ENCODE assay signal across 1 cellular context in genomic region chr15:81323944-81324881, GRCh38.
A peak's percentile ranks its signal among the peaks of the same experiment; 100 is the strongest.
TF ChIP-seq lines count a peak whose summit lies in the region.

Gene STARD5, minus strand, starts transcription at chr15:81324141. Its CDS starts 42 bp downstream, at chr15:81324099.

TF ChIP-seq in K562, 482 proteins besides CTCF, POLR2A, EP300 and RAD21 (continued from another document and continues in another):
- no peak for TF ChIP-seq PATZ1 (CRISPR knock-in tag; IDR thresholded peaks at IDR 0.05; ENCODE audit: borderline replicate concordance)
- no peak for TF ChIP-seq MAFG (tag; conservative IDR thresholded peaks at IDR 0.05)
- no peak for TF ChIP-seq NCOA1 (IDR thresholded peaks at IDR 0.05; ENCODE audit: low read depth)
- peak; percentile 83 for TF ChIP-seq L3MBTL2 (IDR thresholded peaks at IDR 0.05)
- no peak for TF ChIP-seq ZNF174 (CRISPR knock-in tag; IDR thresholded peaks at IDR 0.05)
- TF ChIP-seq KDM5B (IDR thresholded peaks at IDR 0.05; ENCODE audit: insufficient replicate concordance, low read depth, low read length), result peak; percentile 86
- TF ChIP-seq ZNF274 (IDR thresholded peaks at IDR 0.05; ENCODE audit: borderline replicate concordance, low read depth, low read length), result no peak
- TF ChIP-seq ZZZ3 (IDR thresholded peaks at IDR 0.05), result no peak
- no peak for TF ChIP-seq BRF1 (IDR thresholded peaks at IDR 0.05; ENCODE audit: borderline replicate concordance, extremely low read depth, insufficient read length)
- TF ChIP-seq SIN3A (IDR thresholded peaks at IDR 0.05; ENCODE audit: borderline replicate concordance in 2 of 2, control insufficient read depth in 1 of 2, low read depth in 2 of 2, low read length in 2 of 2), result no peak
- no peak for TF ChIP-seq GABPB2 (CRISPR knock-in tag; conservative IDR thresholded peaks at IDR 0.05)
- no peak for TF ChIP-seq MECOM (CRISPR knock-in tag; IDR thresholded peaks at IDR 0.05)
- no peak for TF ChIP-seq IRF9 (tag; IDR thresholded peaks at IDR 0.05)
- TF ChIP-seq POLR3G (IDR thresholded peaks at IDR 0.05; ENCODE audit: extremely low read depth, insufficient read length, insufficient replicate concordance), result no peak
- no peak for TF ChIP-seq RFX1 (IDR thresholded peaks at IDR 0.05)
- no peak for TF ChIP-seq ZNF408 (CRISPR knock-in tag; IDR thresholded peaks at IDR 0.05; ENCODE audit: low read depth)
- TF ChIP-seq HLTF (IDR thresholded peaks at IDR 0.05), result no peak
- no peak for TF ChIP-seq HNRNPLL (IDR thresholded peaks at IDR 0.05; ENCODE audit: low read depth, low read length, poor library complexity, severe bottlenecking)
- TF ChIP-seq ZNF143 (CRISPR knock-in tag; IDR thresholded peaks at IDR 0.05), result no peak
- TF ChIP-seq DPF2 (IDR thresholded peaks at IDR 0.05), result no peak
- no peak for TF ChIP-seq ZNF592 (IDR thresholded peaks at IDR 0.05)
- peak; percentile 70 for TF ChIP-seq SUPT5H (IDR thresholded peaks at IDR 0.05)
- no peak for TF ChIP-seq BACH1 (tag; IDR thresholded peaks at IDR 0.05)
- no peak for TF ChIP-seq ARNT (IDR thresholded peaks at IDR 0.05)
- no peak for TF ChIP-seq CBX3 (IDR thresholded peaks at IDR 0.05; ENCODE audit: borderline replicate concordance in 1 of 2, low read length in 2 of 2)
- peak; percentile 44 for TF ChIP-seq FOS (IDR thresholded peaks at IDR 0.05; ENCODE audit: extremely low read depth, insufficient read length)
- no peak for TF ChIP-seq XRCC3 (IDR thresholded peaks at IDR 0.05)
- no peak for TF ChIP-seq IRF2 (CRISPR knock-in tag; IDR thresholded peaks at IDR 0.05)
- TF ChIP-seq DLX4 (CRISPR knock-in tag; IDR thresholded peaks at IDR 0.05), result no peak
- TF ChIP-seq HNRNPL (IDR thresholded peaks at IDR 0.05; ENCODE audit: low read depth, low read length), result no peak
- TF ChIP-seq KAT7 (CRISPR knock-in tag; IDR thresholded peaks at IDR 0.05; ENCODE audit: borderline replicate concordance), result no peak
- TF ChIP-seq JUNB (CRISPR knock-in tag; conservative IDR thresholded peaks at IDR 0.05), result no peak
- no peak for TF ChIP-seq NR3C1 (CRISPR knock-in tag; IDR thresholded peaks at IDR 0.05)
- TF ChIP-seq SMARCC2 (IDR thresholded peaks at IDR 0.05; ENCODE audit: low read depth), result no peak
- TF ChIP-seq MTA2 (IDR thresholded peaks at IDR 0.05; ENCODE audit: low read depth), result no peak
- no peak for TF ChIP-seq ZBTB12 (CRISPR knock-in tag; IDR thresholded peaks at IDR 0.05)
- TF ChIP-seq PKNOX1 (IDR thresholded peaks at IDR 0.05), result peak; percentile 98
- no peak for TF ChIP-seq NCOA2 (IDR thresholded peaks at IDR 0.05; ENCODE audit: partially characterized antibody in 2 of 2)
- TF ChIP-seq FOXM1 (IDR thresholded peaks at IDR 0.05; ENCODE audit: low read depth), result no peak
- TF ChIP-seq FOXM1 (CRISPR knock-in tag; IDR thresholded peaks at IDR 0.05; ENCODE audit: low read depth), result no peak
- TF ChIP-seq TARDBP (IDR thresholded peaks at IDR 0.05), result no peak
- no peak for TF ChIP-seq CBFB (CRISPR knock-in tag; IDR thresholded peaks at IDR 0.05)
- TF ChIP-seq CLOCK (CRISPR knock-in tag; IDR thresholded peaks at IDR 0.05; ENCODE audit: borderline replicate concordance), result no peak
- no peak for TF ChIP-seq ZKSCAN8 (CRISPR knock-in tag; IDR thresholded peaks at IDR 0.05)
- TF ChIP-seq MLLT1 (IDR thresholded peaks at IDR 0.05), result no peak
- TF ChIP-seq TAF9B (IDR thresholded peaks at IDR 0.05; ENCODE audit: partially characterized antibody), result no peak
- no peak for TF ChIP-seq NCOA6 (IDR thresholded peaks at IDR 0.05)
- no peak for TF ChIP-seq TRIM28 (IDR thresholded peaks at IDR 0.05)
- peak; percentile 66; the same call in 1 of the 2 replicates for TF ChIP-seq ATF7 (IDR thresholded peaks at IDR 0.05)
- TF ChIP-seq GATA2 (CRISPR knock-in tag; IDR thresholded peaks at IDR 0.05), result no peak
- TF ChIP-seq ZNF668 (CRISPR knock-in tag; IDR thresholded peaks at IDR 0.05), result no peak
- TF ChIP-seq SRSF1 (IDR thresholded peaks at IDR 0.05; ENCODE audit: low read depth, low read length), result no peak
- no peak for TF ChIP-seq GTF2A2 (tag; IDR thresholded peaks at IDR 0.05)
- TF ChIP-seq CREB3 (tag; conservative IDR thresholded peaks at IDR 0.05; ENCODE audit: low read depth), result no peak
- no peak for TF ChIP-seq WHSC1 (IDR thresholded peaks at IDR 0.05; ENCODE audit: low read length)
- TF ChIP-seq KDM4B (IDR thresholded peaks at IDR 0.05; ENCODE audit: borderline replicate concordance in 2 of 2, low read depth in 1 of 2), result no peak
- TF ChIP-seq CBX2 (IDR thresholded peaks at IDR 0.05; ENCODE audit: insufficient read depth, low read length, poor library complexity, severe bottlenecking), result no peak
- TF ChIP-seq TAF7 (tag; IDR thresholded peaks at IDR 0.05), result peak; percentile 79
- peak; percentile 61 for TF ChIP-seq SP2 (IDR thresholded peaks at IDR 0.05; ENCODE audit: extremely low read depth, low read depth, low read length, poor library complexity, severe bottlenecking)
